In genomic region chr2:231411871-231412615, GRCh38 we compare ENCODE assay signal across 8 cellular contexts. TPM values are rescaled to one million over a fixed set of nuclear protein-coding genes. Genes with fewer than 3 reads are reported as not detected.
DNase-seq lines count a peak whose midpoint lies in the region; ATAC-seq and TF ChIP-seq lines count a peak whose summit lies in the region.

No MANE protein-coding gene starts in this region.

- H3K27ac ChIP-seq in ectodermal cell (ENCODE audit: insufficient read depth, low read depth, low read length, poor library complexity, severe bottlenecking) = no peak overlapping the region

- H3K4me1 Mint-ChIP-seq in activated CD4-positive, alpha-beta T cell treated with anti-CD3 and anti-CD28 coated beads, Interleukin-2, amount 10 ng/mL, durations not matched to agents 7 days and 5 days = peaks cover 5% of the 10 kb centered on the region

- H3K4me3 Mint-ChIP-seq in activated CD4-positive, alpha-beta T cell treated with anti-CD3 and anti-CD28 coated beads, Interleukin-2, amount 10 ng/mL, durations not matched to agents 7 days and 5 days = peak overlapping the region; percentile 20

- TF ChIP-seq CTCF in AG09319 (IDR thresholded peaks at IDR 0.05; ENCODE audit: low read depth, low read length) = peak; percentile 95

- peaks cover 8% of the 10 kb centered on the region for H3K36me3 Mint-ChIP-seq in activated CD4-positive, alpha-beta T cell treated with anti-CD3 and anti-CD28 coated beads, Interleukin-2, amount 10 ng/mL, durations not matched to agents 7 days and 5 days (ENCODE audit: low read depth)

- H3K36me3 ChIP-seq in ectodermal cell (ENCODE audit: control insufficient read depth, insufficient read depth, low read length) = no peaks in the 10 kb centered on the region

- peak; percentile 51 for DNase-seq in AG09319 (ENCODE audit: extremely low read depth, low read depth)
- peak; percentile 92 for DNase-seq in NCI-H2227 (lab: John Stamatoyannopoulos, UW; ENCODE audit: unreplicated experiment)
- peak; percentile 58 for DNase-seq in activated CD4-positive, alpha-beta T cell treated with anti-CD3 and anti-CD28 coated beads, Interleukin-2, amount 10 ng/mL, durations not matched to agents 7 days and 5 days
- DNase-seq in lung microvascular endothelial cell (ENCODE audit: low read depth in 2 of 2) = peak; percentile 79 to 85
- DNase-seq in stimulated activated CD8-positive, alpha-beta memory T cell treated with anti-CD3 and anti-CD28 coated beads, Interleukin-12 subunit alpha, Interleukin-12 subunit beta, amount 100 ng/mL, for 1 hour (ENCODE audit: low read depth) = peak; percentile 47

- CTCF ChIA-PET in activated CD4-positive, alpha-beta T cell treated with anti-CD3 and anti-CD28 coated beads, Interleukin-2, amount 10 ng/mL, durations not matched to agents 7 days and 5 days (lab: Charles Lee) = interaction anchor here (0.6 to 2.5 kb wide), 6 partner anchors 14 to 190 kb away, joined by 3 to 6 read pairs (median 4); no protein-coding TSS in a partner anchor

- peaks cover 13% of the 10 kb centered on the region for H3K27me3 ChIP-seq in ectodermal cell (ENCODE audit: control insufficient read depth, insufficient read depth, low read length, poor library complexity, severe bottlenecking)

- H3K9me3 ChIP-seq in ectodermal cell (ENCODE audit: control insufficient read depth, low read length) = no peaks in the 10 kb centered on the region

- ATAC-seq in GM18520 (IDR thresholded peaks at IDR 0.05; ENCODE audit: unreplicated experiment) (peak; percentile 85), HG03045 (IDR thresholded peaks at IDR 0.05; ENCODE audit: unreplicated experiment) (peak; percentile 98)

- POLR2A ChIA-PET in activated CD4-positive, alpha-beta T cell treated with anti-CD3 and anti-CD28 coated beads, Interleukin-2, amount 10 ng/mL, durations not matched to agents 7 days and 5 days (lab: Charles Lee) = no interaction called here

- peak overlapping the region; percentile 63 for H3K4me3 ChIP-seq in ectodermal cell (ENCODE audit: insufficient read depth, low read depth, low read length)

- peaks cover 40% of the 10 kb centered on the region for H3K27me3 Mint-ChIP-seq in activated CD4-positive, alpha-beta T cell treated with anti-CD3 and anti-CD28 coated beads, Interleukin-2, amount 10 ng/mL, durations not matched to agents 7 days and 5 days

- 1% methylated on average over 65 of the region's 65 CpGs for WGBS in ectodermal cell, 2 experiments

- H3K9me3 Mint-ChIP-seq in activated CD4-positive, alpha-beta T cell treated with anti-CD3 and anti-CD28 coated beads, Interleukin-2, amount 10 ng/mL, durations not matched to agents 7 days and 5 days = no peaks in the 10 kb centered on the region

- no peak overlapping the region for H3K27ac Mint-ChIP-seq in activated CD4-positive, alpha-beta T cell treated with anti-CD3 and anti-CD28 coated beads, Interleukin-2, amount 10 ng/mL, durations not matched to agents 7 days and 5 days

- H3K4me1 ChIP-seq in ectodermal cell (ENCODE audit: control insufficient read depth, insufficient read depth, low read length) = no peaks in the 10 kb centered on the region

RNA-seq across cellular contexts. Expression of gene B3GNT7, which starts 16.5 kb away (rescaled TPM):
- not detected for total RNA-seq in activated CD4-positive, alpha-beta T cell treated with anti-CD3 and anti-CD28 coated beads, Interleukin-2, amount 10 ng/mL, durations not matched to agents 7 days and 5 days
- 1.0 TPM for polyA plus RNA-seq in ectodermal cell (2013, experiment 1 of 4)
- polyA plus RNA-seq in ectodermal cell (2013, experiment 2 of 4) = 1.3 TPM
- 0.85 TPM for polyA plus RNA-seq in ectodermal cell (2013, experiment 3 of 4)
- polyA plus RNA-seq in ectodermal cell (2013, experiment 4 of 4) = 1.1 TPM
- 4.4 and 20.4 TPM in 2 replicates for total RNA-seq in lung microvascular endothelial cell

RNA-seq across cellular contexts. Expression of gene NCL, which starts 52.2 kb away (rescaled TPM):
- 100 to 1,000 TPM; 542 to 599 TPM for total RNA-seq in activated CD4-positive, alpha-beta T cell treated with anti-CD3 and anti-CD28 coated beads, Interleukin-2, amount 10 ng/mL, durations not matched to agents 7 days and 5 days
- 838 TPM for polyA plus RNA-seq in ectodermal cell (2013, experiment 1 of 4)
- 706 TPM for polyA plus RNA-seq in ectodermal cell (2013, experiment 2 of 4)
- 480 TPM for polyA plus RNA-seq in ectodermal cell (2013, experiment 3 of 4)
- polyA plus RNA-seq in ectodermal cell (2013, experiment 4 of 4) = 497 TPM
- 65.1 and 76.1 TPM in 2 replicates for total RNA-seq in lung microvascular endothelial cell
